In the genomic region with DNA sequence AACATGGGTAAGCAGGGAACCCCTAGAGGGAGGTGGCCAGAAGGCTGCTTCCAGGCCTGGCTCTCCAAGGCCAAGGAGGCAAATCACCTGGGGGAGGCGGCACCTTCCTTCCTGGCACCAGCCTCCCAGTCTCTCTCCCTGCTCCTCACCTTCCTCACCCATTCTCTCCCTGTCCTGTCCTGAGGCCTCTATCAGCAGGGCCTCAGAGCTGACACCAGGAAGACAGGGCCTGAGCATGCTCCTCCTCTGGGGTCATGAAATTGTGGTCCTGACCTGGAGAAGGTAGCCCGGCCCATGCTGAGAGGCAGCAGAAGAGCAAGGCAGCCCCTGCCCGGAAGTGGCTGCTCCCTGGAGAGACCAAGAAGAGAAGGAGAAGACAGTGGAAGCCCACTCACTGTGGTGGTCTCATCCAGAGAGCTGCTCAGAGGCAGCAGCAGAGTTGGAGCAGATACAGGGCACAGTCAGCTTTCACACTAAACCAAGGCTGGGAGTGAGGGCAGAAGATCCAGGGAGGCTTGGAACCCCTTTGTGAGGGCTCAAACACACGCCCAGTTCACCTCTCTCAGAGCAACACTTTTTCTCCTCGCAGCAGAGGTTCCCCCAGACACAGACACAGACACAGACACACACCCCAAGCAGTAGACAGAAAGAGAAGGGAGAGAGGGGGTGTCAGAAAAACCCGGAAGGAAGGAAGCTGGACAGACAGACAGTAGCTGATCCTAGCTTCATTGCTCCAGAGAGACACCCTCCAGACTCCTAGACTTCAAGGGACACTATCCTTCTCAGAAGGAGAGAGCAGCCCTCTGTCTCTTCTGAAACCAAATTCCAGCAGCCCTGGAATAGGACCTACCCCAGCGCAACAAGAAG, we compare ENCODE assay signal across 8 cellular contexts. TPM values are rescaled to one million over a fixed set of nuclear protein-coding genes. Genes with fewer than 3 reads are reported as not detected.
DNase-seq lines count a peak whose midpoint lies in the region; ATAC-seq and TF ChIP-seq lines count a peak whose summit lies in the region.

No MANE protein-coding gene starts in this region.

- ATAC-seq in HG02759 (IDR thresholded peaks at IDR 0.05; ENCODE audit: unreplicated experiment) (no peak), GM21526 (IDR thresholded peaks at IDR 0.05; ENCODE audit: low FRiP score, unreplicated experiment) (no peak), HG02852 (IDR thresholded peaks at IDR 0.05; ENCODE audit: unreplicated experiment) (no peak)

- H3K18ac ChIP-seq in mesendoderm (ENCODE audit: low read length): no peak overlapping the region

- H4K5ac ChIP-seq in mesendoderm (ENCODE audit: low read length): no peak overlapping the region

- peak overlapping the region; percentile 97 for H3K56ac ChIP-seq in mesendoderm (ENCODE audit: low read length)

- H3K9ac ChIP-seq in KMS-11: no peak overlapping the region
- H3K9ac ChIP-seq in mesendoderm (ENCODE audit: low read length): peak overlapping the region; percentile 96

- no peak overlapping the region for H3K4me3 ChIP-seq in KMS-11 (IDR thresholded peaks at IDR 0.05; ENCODE audit: insufficient read depth, low read depth, low read length)
- peak overlapping the region; percentile 87 for H3K4me3 ChIP-seq in mesendoderm (ENCODE audit: low read length)

- H2BK15ac ChIP-seq in mesendoderm (replicated peaks; ENCODE audit: low read depth): no peak overlapping the region

- no peak overlapping the region for H3K4ac ChIP-seq in mesendoderm (ENCODE audit: low read depth, low read length)

- TF ChIP-seq CTCF in KMS-11 (conservative IDR thresholded peaks at IDR 0.05; ENCODE audit: low read depth, low read length): no peak

- H3K4me2 ChIP-seq in KMS-11 (peak overlapping the region; percentile 78; the same call in 1 of the 2 replicates), mesendoderm (ENCODE audit: low read length) (peak overlapping the region; percentile 97)

- H3K79me2 ChIP-seq in KMS-11 (ENCODE audit: insufficient read depth, low read depth): no peaks in the 10 kb centered on the region
- H3K79me2 ChIP-seq in mesendoderm (ENCODE audit: control insufficient read depth, insufficient read depth, low read length): peaks cover 51% of the 10 kb centered on the region

- H3K36me3 ChIP-seq in KMS-11 (ENCODE audit: insufficient read depth) (no peaks in the 10 kb centered on the region), mesendoderm (ENCODE audit: control insufficient read depth, insufficient read depth, low read length) (no peaks in the 10 kb centered on the region)

- H4K8ac ChIP-seq in mesendoderm (ENCODE audit: low read depth, low read length): no peak overlapping the region

- H3K79me1 ChIP-seq in mesendoderm (ENCODE audit: low read length): peaks cover 13% of the 10 kb centered on the region

- no peak overlapping the region for H2AFZ ChIP-seq in KMS-11 (ENCODE audit: low read depth)

- H3K4me1 ChIP-seq in KMS-11 (ENCODE audit: low read depth, poor library complexity, severe bottlenecking) (peaks cover 22% of the 10 kb centered on the region), mesendoderm (ENCODE audit: control insufficient read depth, low read depth, low read length) (peaks cover 39% of the 10 kb centered on the region)

- WGBS in mesendoderm (ENCODE audit: extremely low coverage, insufficient coverage, low lambda C conversion rate): no CpG with 5 or more reads among the region's 7 CpGs

- H2BK120ac ChIP-seq in mesendoderm (ENCODE audit: low read depth, low read length): no peak overlapping the region

- DNase-seq in 8988T (peak; percentile 51), caudate nucleus (lab: John Stamatoyannopoulos, UW) (no peak), mesendoderm (no peak), NCI-H2227 (lab: John Stamatoyannopoulos, UW; ENCODE audit: unreplicated experiment) (no peak)

- H2AK5ac ChIP-seq in mesendoderm (ENCODE audit: low read length): no peak overlapping the region

- H3K27ac ChIP-seq in KMS-11: no peak overlapping the region
- peak overlapping the region; percentile 83 for H3K27ac ChIP-seq in caudate nucleus (ENCODE audit: low read depth, low read length)
- H3K27ac ChIP-seq in mesendoderm (ENCODE audit: low read depth, low read length): no peak overlapping the region

- no peak overlapping the region for H2BK5ac ChIP-seq in mesendoderm (ENCODE audit: low read length)

- peak overlapping the region; percentile 71 for H3K23ac ChIP-seq in mesendoderm (ENCODE audit: low read length)

- H3K27me3 ChIP-seq in KMS-11 (ENCODE audit: insufficient read depth, low read depth) (no peaks in the 10 kb centered on the region), mesendoderm (ENCODE audit: insufficient read depth, low read length, poor library complexity) (no peaks in the 10 kb centered on the region)

- no peaks in the 10 kb centered on the region for H4K20me1 ChIP-seq in KMS-11 (ENCODE audit: insufficient read depth)

RNA-seq across cellular contexts. Expression of a gene that starts 1.8 kb away (rescaled TPM):
- polyA plus RNA-seq in mesendoderm (2013, experiment 1 of 2): 65.1 TPM
- 69.1 TPM for polyA plus RNA-seq in mesendoderm (2013, experiment 2 of 2)

RNA-seq across cellular contexts. Expression of a gene that starts 32.1 kb away (rescaled TPM):
- polyA plus RNA-seq in mesendoderm (2013, experiment 1 of 2): 0.31 TPM
- polyA plus RNA-seq in mesendoderm (2013, experiment 2 of 2): 0.43 TPM

RNA-seq across cellular contexts. Expression of a gene that starts 40.3 kb away (rescaled TPM):
- 0.80 TPM for polyA plus RNA-seq in mesendoderm (2013, experiment 1 of 2)
- polyA plus RNA-seq in mesendoderm (2013, experiment 2 of 2): 0.70 TPM

RNA-seq across cellular contexts. Expression of a gene that starts 47.6 kb away (rescaled TPM):
- 0.04 TPM for polyA plus RNA-seq in mesendoderm (2013, experiment 1 of 2)
- not detected for polyA plus RNA-seq in mesendoderm (2013, experiment 2 of 2)
